In genomic region chr7:99392046-99392445, GRCh38 we compare ENCODE assay signal across 8 cellular contexts. TPM values are rescaled to one million over a fixed set of nuclear protein-coding genes. Genes with fewer than 3 reads are reported as not detected.
DNase-seq lines count a peak whose midpoint lies in the region; ATAC-seq and TF ChIP-seq lines count a peak whose summit lies in the region.

No MANE protein-coding gene starts in this region.

- H3K9ac ChIP-seq in KMS-11, result peak overlapping the region; percentile 34; the same call in 1 of the 2 replicates
- peak overlapping the region; percentile 66 for H3K9ac ChIP-seq in neural cell (ENCODE audit: low read length)

- H3F3A ChIP-seq in neural cell (ENCODE audit: insufficient read depth, low read length, poor library complexity, severe bottlenecking), result no peaks in the 10 kb centered on the region

- H3K4me1 ChIP-seq in KMS-11 (ENCODE audit: low read depth, poor library complexity, severe bottlenecking), result peaks cover 23% of the 10 kb centered on the region

- DNase-seq in dorsolateral prefrontal cortex, result no peak
- no peak for DNase-seq in inferior parietal cortex (ENCODE audit: extremely low spot score)

- H3K27ac ChIP-seq in C4-2B (peak overlapping the region; percentile 74), KMS-11 (peak overlapping the region; percentile 49; the same call in 1 of the 2 replicates), dorsolateral prefrontal cortex (peak overlapping the region in 35 of 59 donors; percentile 39 to 81 (median 71)), neural cell (ENCODE audit: low read length) (no peak overlapping the region)

- no peaks in the 10 kb centered on the region for H3K9me2 ChIP-seq in neural cell (ENCODE audit: insufficient read depth, low read length)

- H3K79me2 ChIP-seq in KMS-11 (ENCODE audit: insufficient read depth, low read depth) (no peaks in the 10 kb centered on the region; the same call in 1 of the 2 replicates), neural cell (replicated peaks; ENCODE audit: insufficient read depth, low read length) (no peaks in the 10 kb centered on the region)

- no peak overlapping the region for H3K4me3 ChIP-seq in KMS-11 (IDR thresholded peaks at IDR 0.05; ENCODE audit: insufficient read depth, low read depth, low read length)
- H3K4me3 ChIP-seq in dorsolateral prefrontal cortex, result peak overlapping the region; percentile 50 to 84 (median 71)
- H3K4me3 ChIP-seq in neural cell (ENCODE audit: low read length), result peak overlapping the region; percentile 74

- H3K4me2 ChIP-seq in KMS-11, result peak overlapping the region; percentile 87
- no peak overlapping the region for H3K4me2 ChIP-seq in neural cell (ENCODE audit: low read length)

- ATAC-seq in HG03045 (IDR thresholded peaks at IDR 0.05; ENCODE audit: unreplicated experiment) (no peak), GM18858 (IDR thresholded peaks at IDR 0.05; ENCODE audit: unreplicated experiment) (no peak), GM21576 (IDR thresholded peaks at IDR 0.05; ENCODE audit: unreplicated experiment) (no peak)

- H4K20me1 ChIP-seq in KMS-11 (ENCODE audit: insufficient read depth), result 0 out of 2 replicates have a peak, but pooled peaks cover 3% of the 10 kb centered on the region
- H4K20me1 ChIP-seq in neural cell (ENCODE audit: insufficient read depth), result no peaks in the 10 kb centered on the region

- H3K27me3 ChIP-seq in KMS-11 (ENCODE audit: insufficient read depth, low read depth) (no peaks in the 10 kb centered on the region), dorsolateral prefrontal cortex (no peaks in the 10 kb centered on the region), neural cell (ENCODE audit: insufficient read depth, low read depth, low read length) (no peaks in the 10 kb centered on the region)

- no peaks in the 10 kb centered on the region for H3K9me3 ChIP-seq in neural cell (ENCODE audit: low read length)

- TF ChIP-seq RAD21 in neural cell (conservative IDR thresholded peaks at IDR 0.05), result no peak

- no peak overlapping the region for H2AFZ ChIP-seq in KMS-11 (ENCODE audit: low read depth)
- no peak overlapping the region for H2AFZ ChIP-seq in neural cell (ENCODE audit: low read depth, low read length)

- H3K36me3 ChIP-seq in KMS-11 (ENCODE audit: insufficient read depth) (no peaks in the 10 kb centered on the region), neural cell (ENCODE audit: insufficient read depth, low read length) (no peaks in the 10 kb centered on the region)

- intact Hi-C loops in dorsolateral prefrontal cortex (cut with DNase I), result no loop called here

- TF ChIP-seq EP300 in neural cell (conservative IDR thresholded peaks at IDR 0.05; ENCODE audit: poor library complexity, severe bottlenecking), result no peak

- no peak for TF ChIP-seq CTCF in C4-2B (conservative IDR thresholded peaks at IDR 0.05)
- TF ChIP-seq CTCF in KMS-11 (conservative IDR thresholded peaks at IDR 0.05; ENCODE audit: low read depth, low read length), result no peak
- no peak for TF ChIP-seq CTCF in dorsolateral prefrontal cortex (IDR thresholded peaks at IDR 0.05 in 54 of 56, conservative IDR thresholded peaks at IDR 0.05 in 2 of 56; ENCODE audit: low read depth in 1 of 56, partially characterized antibody in 56 of 56)
- TF ChIP-seq CTCF in neural cell (IDR thresholded peaks at IDR 0.05; ENCODE audit: poor library complexity, severe bottlenecking), result no peak

TF ChIP-seq in neural cell, 6 proteins besides CTCF, POLR2A, EP300 and RAD21:
- TF ChIP-seq, protein P1, sequence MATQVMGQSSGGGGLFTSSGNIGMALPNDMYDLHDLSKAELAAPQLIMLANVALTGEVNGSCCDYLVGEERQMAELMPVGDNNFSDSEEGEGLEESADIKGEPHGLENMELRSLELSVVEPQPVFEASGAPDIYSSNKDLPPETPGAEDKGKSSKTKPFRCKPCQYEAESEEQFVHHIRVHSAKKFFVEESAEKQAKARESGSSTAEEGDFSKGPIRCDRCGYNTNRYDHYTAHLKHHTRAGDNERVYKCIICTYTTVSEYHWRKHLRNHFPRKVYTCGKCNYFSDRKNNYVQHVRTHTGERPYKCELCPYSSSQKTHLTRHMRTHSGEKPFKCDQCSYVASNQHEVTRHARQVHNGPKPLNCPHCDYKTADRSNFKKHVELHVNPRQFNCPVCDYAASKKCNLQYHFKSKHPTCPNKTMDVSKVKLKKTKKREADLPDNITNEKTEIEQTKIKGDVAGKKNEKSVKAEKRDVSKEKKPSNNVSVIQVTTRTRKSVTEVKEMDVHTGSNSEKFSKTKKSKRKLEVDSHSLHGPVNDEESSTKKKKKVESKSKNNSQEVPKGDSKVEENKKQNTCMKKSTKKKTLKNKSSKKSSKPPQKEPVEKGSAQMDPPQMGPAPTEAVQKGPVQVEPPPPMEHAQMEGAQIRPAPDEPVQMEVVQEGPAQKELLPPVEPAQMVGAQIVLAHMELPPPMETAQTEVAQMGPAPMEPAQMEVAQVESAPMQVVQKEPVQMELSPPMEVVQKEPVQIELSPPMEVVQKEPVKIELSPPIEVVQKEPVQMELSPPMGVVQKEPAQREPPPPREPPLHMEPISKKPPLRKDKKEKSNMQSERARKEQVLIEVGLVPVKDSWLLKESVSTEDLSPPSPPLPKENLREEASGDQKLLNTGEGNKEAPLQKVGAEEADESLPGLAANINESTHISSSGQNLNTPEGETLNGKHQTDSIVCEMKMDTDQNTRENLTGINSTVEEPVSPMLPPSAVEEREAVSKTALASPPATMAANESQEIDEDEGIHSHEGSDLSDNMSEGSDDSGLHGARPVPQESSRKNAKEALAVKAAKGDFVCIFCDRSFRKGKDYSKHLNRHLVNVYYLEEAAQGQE (IDR thresholded peaks at IDR 0.05; ENCODE audit: borderline replicate concordance), result no peak
- TF ChIP-seq POLR2AphosphoS5 (IDR thresholded peaks at IDR 0.05) (no peak), TAF1 (IDR thresholded peaks at IDR 0.05; ENCODE audit: low read depth) (no peak), SMC3 (conservative IDR thresholded peaks at IDR 0.05; ENCODE audit: poor library complexity) (no peak), EZH2 (IDR thresholded peaks at IDR 0.05; ENCODE audit: borderline replicate concordance, insufficient read depth, low read length, poor library complexity, severe bottlenecking) (no peak), MXI1 (conservative IDR thresholded peaks at IDR 0.05; ENCODE audit: poor library complexity, severe bottlenecking) (no peak)

RNA-seq across cellular contexts. Expression of gene PDAP1, which starts 16.4 kb away (rescaled TPM):
- 100 to 1,000 TPM in 4 of 120 experiments, 10 to 100 TPM in 116; 57.9 to 106 (median 75.1) TPM for total RNA-seq in dorsolateral prefrontal cortex
- polyA plus RNA-seq in neural cell, result 185 and 212 TPM in 2 replicates
- 54.8 and 60.3 TPM in 2 replicates for polyA minus RNA-seq in neural cell

RNA-seq across cellular contexts. Expression of gene BUD31, which starts 16.7 kb away (rescaled TPM):
- total RNA-seq in dorsolateral prefrontal cortex, result 10 to 100 TPM; 37.0 to 97.8 (median 64.0) TPM
- polyA plus RNA-seq in neural cell, result 200 and 251 TPM in 2 replicates
- 82.7 and 84.0 TPM in 2 replicates for polyA minus RNA-seq in neural cell

RNA-seq across cellular contexts. Expression of gene ARPC1B, which starts 17.5 kb away (rescaled TPM):
- total RNA-seq in dorsolateral prefrontal cortex, result 10 to 100 TPM in 115 of 120 experiments, 1 to 10 TPM in 5; 5.2 to 52.6 (median 17.8) TPM
- polyA plus RNA-seq in neural cell, result 1.7 and 3.6 TPM in 2 replicates
- polyA minus RNA-seq in neural cell, result 1.6 and 2.7 TPM in 2 replicates

RNA-seq across cellular contexts. Expression of gene PTCD1, which starts 46.6 kb away (rescaled TPM):
- 10 to 100 TPM in 9 of 120 experiments, 1 to 10 TPM in 111; 3.2 to 13.4 (median 6.3) TPM for total RNA-seq in dorsolateral prefrontal cortex
- polyA plus RNA-seq in neural cell, result 4.0 and 5.7 TPM in 2 replicates
- polyA minus RNA-seq in neural cell, result 9.6 and 9.7 TPM in 2 replicates

RNA-seq across cellular contexts. Expression of gene CPSF4, which starts 46.7 kb away (rescaled TPM):
- 10 to 100 TPM; 31.8 to 83.9 (median 47.3) TPM for total RNA-seq in dorsolateral prefrontal cortex
- polyA plus RNA-seq in neural cell, result 209 and 238 TPM in 2 replicates
- 55.6 and 57.5 TPM in 2 replicates for polyA minus RNA-seq in neural cell
